Comparison of ENCODE assay signal across 8 cellular contexts in the genomic region with DNA sequence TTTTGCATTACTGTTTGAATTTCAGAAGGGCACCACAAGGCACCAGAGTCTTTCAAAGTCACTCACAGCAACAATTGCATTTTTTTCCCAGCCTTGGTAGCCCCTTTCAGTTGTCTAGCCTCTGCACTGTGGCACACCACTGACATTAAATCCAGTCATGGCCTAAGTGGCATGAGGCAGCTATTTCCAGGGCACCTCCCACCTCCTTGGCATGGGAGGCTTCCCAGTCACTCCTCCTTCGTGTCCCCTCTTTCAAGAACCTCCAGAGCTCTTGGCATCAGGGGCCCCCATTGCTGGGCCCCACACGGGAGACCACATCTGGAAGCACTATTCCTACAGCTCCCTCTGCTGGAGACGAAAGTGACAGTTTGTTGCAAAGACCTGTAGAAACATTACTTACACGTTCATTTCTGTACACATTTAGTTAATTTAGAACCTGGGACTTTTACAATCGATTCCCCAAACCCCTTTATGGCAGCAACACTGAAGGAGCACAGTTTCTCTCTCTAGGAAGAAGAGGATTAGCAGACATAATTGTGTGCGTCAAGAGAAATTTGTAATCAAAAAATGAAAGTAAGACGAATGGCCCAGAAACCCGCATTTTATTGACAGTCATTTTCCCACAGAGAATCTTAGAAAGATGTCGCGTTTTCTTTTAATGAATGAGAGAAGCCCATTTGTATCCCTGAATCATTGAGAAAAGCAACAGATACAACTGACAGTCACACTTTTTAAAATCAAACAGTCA. TPM values are rescaled to one million over a fixed set of nuclear protein-coding genes. Genes with fewer than 3 reads are reported as not detected.
DNase-seq lines count a peak whose midpoint lies in the region; ATAC-seq and TF ChIP-seq lines count a peak whose summit lies in the region.

No MANE protein-coding gene starts in this region.

- H3K36me3 ChIP-seq in OCI-LY3 (replicated peaks; ENCODE audit: low read depth, low read length) (peaks cover 26% of the 10 kb centered on the region), tibial nerve (peaks cover 0 to 61% (median 10%) of the 10 kb centered on the region in 3 donors)
- peaks cover 30% of the 10 kb centered on the region for H3K36me3 ChIP-seq in effector memory CD4-positive, alpha-beta T cell (ENCODE audit: control insufficient read depth, insufficient read depth, low read length)

- H3K9ac ChIP-seq in OCI-LY3 (ENCODE audit: low read length), result no peak overlapping the region

- DNase-seq in left ventricle myocardium superior, result no peak
- no peak for DNase-seq in right cardiac atrium
- DNase-seq in erythroblast (lab: John Stamatoyannopoulos, UW), result peak; percentile 42 to 54
- no peak for DNase-seq in tibial nerve (ENCODE audit: low spot score in 2 of 2)
- DNase-seq in 8988T, result no peak
- no peak for DNase-seq in effector memory CD4-positive, alpha-beta T cell
- DNase-seq in NCI-H2107 (lab: John Stamatoyannopoulos, UW), result no peak

- peaks cover 41% of the 10 kb centered on the region for H3K79me2 ChIP-seq in OCI-LY3 (ENCODE audit: low read length)

- no peak for TF ChIP-seq EP300 in tibial nerve (IDR thresholded peaks at IDR 0.05)

- no peak overlapping the region for H2AFZ ChIP-seq in OCI-LY3 (ENCODE audit: low read depth, low read length)

- H4K20me1 ChIP-seq in OCI-LY3 (ENCODE audit: insufficient read depth, low read length), result peaks cover 36% of the 10 kb centered on the region

- intact Hi-C loops in left ventricle myocardium superior (cut with micrococcal nuclease), result no loop called here
- intact Hi-C loops in right cardiac atrium (cut with DNase I), result no loop called here

- TF ChIP-seq POLR2A in erythroblast (IDR thresholded peaks at IDR 0.05; ENCODE audit: low read length), result no peak
- TF ChIP-seq POLR2A in tibial nerve (IDR thresholded peaks at IDR 0.05), result no peak

- H3K9me3 ChIP-seq in right cardiac atrium (ENCODE audit: control insufficient read depth, low read length), result no peaks in the 10 kb centered on the region
- no peaks in the 10 kb centered on the region for H3K9me3 ChIP-seq in OCI-LY3 (ENCODE audit: insufficient read depth, low read length)
- no peaks in the 10 kb centered on the region for H3K9me3 ChIP-seq in tibial nerve
- no peaks in the 10 kb centered on the region for H3K9me3 ChIP-seq in effector memory CD4-positive, alpha-beta T cell (ENCODE audit: control insufficient read depth, low read length)

- TF ChIP-seq CTCF in OCI-LY3 (IDR thresholded peaks at IDR 0.05; ENCODE audit: low read depth, low read length) (peak; percentile 47), tibial nerve (IDR thresholded peaks at IDR 0.05) (peak; percentile 16 to 32 (median 20))

- H3K4me3 ChIP-seq in right cardiac atrium (ENCODE audit: low read length), result no peak overlapping the region
- no peak overlapping the region for H3K4me3 ChIP-seq in OCI-LY3 (ENCODE audit: low read length)
- no peak overlapping the region for H3K4me3 ChIP-seq in tibial nerve
- H3K4me3 ChIP-seq in effector memory CD4-positive, alpha-beta T cell (ENCODE audit: insufficient read depth, low read depth, low read length, poor library complexity, severe bottlenecking), result no peak overlapping the region

- 68% methylated on average over 10 of the region's 10 CpGs for WGBS in right cardiac atrium
- WGBS in tibial nerve, 2 donors, result 62 to 66% methylated on average over 10 of the region's 10 CpGs

- no peaks in the 10 kb centered on the region for H3K27me3 ChIP-seq in right cardiac atrium (ENCODE audit: control insufficient read depth, insufficient read depth)
- no peaks in the 10 kb centered on the region for H3K27me3 ChIP-seq in OCI-LY3 (ENCODE audit: low read depth, low read length)
- H3K27me3 ChIP-seq in tibial nerve, result peaks cover 0 to 3% of the 10 kb centered on the region in 2 donors
- peaks cover 3% of the 10 kb centered on the region for H3K27me3 ChIP-seq in effector memory CD4-positive, alpha-beta T cell (replicated peaks; ENCODE audit: control insufficient read depth, insufficient read depth, low read length, poor library complexity, severe bottlenecking)

- ATAC-seq in left ventricle myocardium superior, result peak; percentile 16
- ATAC-seq in right cardiac atrium, result no peak

- H3K4me2 ChIP-seq in OCI-LY3 (ENCODE audit: low read length), result no peak overlapping the region

- H3K4me1 ChIP-seq in right cardiac atrium (ENCODE audit: control insufficient read depth, insufficient read depth, low read length) (no peaks in the 10 kb centered on the region), OCI-LY3 (ENCODE audit: low read length) (no peaks in the 10 kb centered on the region), tibial nerve (peaks cover 0 to 26% (median 5%) of the 10 kb centered on the region in 4 donors)
- peaks cover 5% of the 10 kb centered on the region for H3K4me1 ChIP-seq in effector memory CD4-positive, alpha-beta T cell (ENCODE audit: control insufficient read depth, insufficient read depth, low read length, poor library complexity, severe bottlenecking)

- H3K27ac ChIP-seq in right cardiac atrium (ENCODE audit: low read length) (no peak overlapping the region), OCI-LY3 (ENCODE audit: low read length) (no peak overlapping the region), tibial nerve (no peak overlapping the region)
- no peak overlapping the region for H3K27ac ChIP-seq in effector memory CD4-positive, alpha-beta T cell (ENCODE audit: insufficient read depth, low read length, poor library complexity, severe bottlenecking)

RNA-seq across cellular contexts. Expression of gene CHD5, which starts 5.7 kb away (rescaled TPM):
- total RNA-seq in left ventricle myocardium superior (0.12 TPM), right cardiac atrium (under 1 TPM; 0.23 to 0.53 (median 0.35) TPM), tibial nerve (under 1 TPM in 1 of 4 donors, not detected in 3; 0.30 TPM)
- polyA plus RNA-seq in right cardiac atrium, result 0.29 TPM

RNA-seq across cellular contexts. Expression of gene RPL22, which starts 13.6 kb away (rescaled TPM):
- total RNA-seq in left ventricle myocardium superior, result 248 TPM
- total RNA-seq in right cardiac atrium, result 100 to 1,000 TPM; 247 to 309 (median 276) TPM
- 260 TPM for polyA plus RNA-seq in right cardiac atrium
- total RNA-seq in tibial nerve, result 100 to 1,000 TPM; 142 to 235 (median 159) TPM

RNA-seq across cellular contexts. Expression of gene RNF207, which starts 20.1 kb away (rescaled TPM):
- total RNA-seq in left ventricle myocardium superior (82.3 TPM), right cardiac atrium (10 to 100 TPM; 33.7 to 97.4 (median 63.7) TPM), tibial nerve (100 to 1,000 TPM in 1 of 4 donors, 10 to 100 TPM in 3; 22.3 to 128 (median 42.3) TPM)
- polyA plus RNA-seq in right cardiac atrium, result 55.2 TPM

RNA-seq across cellular contexts. Expression of gene ICMT, which starts 50.0 kb away (rescaled TPM):
- total RNA-seq in left ventricle myocardium superior, result 52.9 TPM
- 10 to 100 TPM; 52.1 to 59.6 (median 54.1) TPM for total RNA-seq in right cardiac atrium
- 39.9 TPM for polyA plus RNA-seq in right cardiac atrium
- 10 to 100 TPM; 49.0 to 53.2 (median 51.4) TPM for total RNA-seq in tibial nerve

RNA-seq across cellular contexts. Expression of gene HES3, which starts 58.2 kb away (rescaled TPM):
- total RNA-seq in left ventricle myocardium superior, result not detected
- total RNA-seq in right cardiac atrium, result not detected
- not detected for polyA plus RNA-seq in right cardiac atrium
- total RNA-seq in tibial nerve, result not detected

Comparison
In these comparisons a context has a peak if more than half of its experiments do, and no peak if none do; other contexts are left out.
1. DNase-seq: peak in erythroblast (2 of 2); none in left ventricle myocardium superior (single experiment), right cardiac atrium (0 of 3), tibial nerve (0 of 2), 8988T (single experiment), effector memory CD4-positive, alpha-beta T cell (0 of 3) and NCI-H2107 (single experiment).